ENCODE assay signal across 27 cellular contexts in genomic region chr2:200298816-200299215, GRCh38.
"Had no signal": no experiment of that assay in that cellular context is flagged by ENCODE, and none has a peak within 500 bp of the region (broad histone marks: within the 10 kb centered on the region; RNA-seq: fewer than 3 reads in every experiment).

No MANE protein-coding gene starts in this region.

- H3K4me3 Mint-ChIP-seq: activated CD4-positive, alpha-beta memory T cell treated with anti-CD3 and anti-CD28 coated beads, Interleukin-2, amount 10 ng/mL, durations not matched to agents 7 days and 5 days; activated naive CD4-positive, alpha-beta T cell treated with anti-CD3 and anti-CD28 coated beads for 36 hours; activated naive CD8-positive, alpha-beta T cell; activated T-helper 17 cell treated with anti-CD3 and anti-CD28 coated beads, Interleukin-2, amount 50 U/mL, for 72 hours had no signal

- H3K27ac ChIP-seq: cardiac muscle cell, RWPE1, VCaP had no signal

- H3K36me3 ChIP-seq: cardiac muscle cell, SJCRH30 had no signal

- H3K9me3 ChIP-seq: SJCRH30, SK-N-SH had no signal

- H3K27me3 Mint-ChIP-seq: activated T-helper 17 cell treated with anti-CD3 and anti-CD28 coated beads, Interleukin-2, amount 50 U/mL, for 72 hours; brain had no signal

- H3K27ac Mint-ChIP-seq: activated CD4-positive, alpha-beta memory T cell treated with anti-CD3 and anti-CD28 coated beads, Interleukin-2, amount 10 ng/mL, durations not matched to agents 7 days and 5 days; activated naive CD4-positive, alpha-beta T cell treated with anti-CD3 and anti-CD28 coated beads for 36 hours; activated naive CD8-positive, alpha-beta T cell; activated T-helper 17 cell treated with anti-CD3 and anti-CD28 coated beads, Interleukin-2, amount 50 U/mL, for 72 hours had no signal

- DNase-seq: activated CD4-positive, alpha-beta memory T cell treated with anti-CD3 and anti-CD28 coated beads, Interleukin-2, amount 10 ng/mL, durations not matched to agents 7 days and 5 days; activated CD4-positive, alpha-beta T cell treated with anti-CD3 and anti-CD28 coated beads, Interleukin-2, amount 50 U/mL, for 1 hour; activated CD4-positive, CD25-positive, alpha-beta regulatory T cell; activated gamma-delta T cell; activated naive CD4-positive, alpha-beta T cell treated with anti-CD3 and anti-CD28 coated beads for 36 hours; activated T-cell treated with anti-CD3 and anti-CD28 coated beads for 4 hours; activated T-cell treated with anti-CD3 and anti-CD28 coated beads, Interleukin-2, amount 50 U/mL, for 48 hours; amygdala; Karpas-422; MM.1S; NCI-H1105; NCI-H1436; NCI-H187 treated with DMSO at 0.1 percent for 48 hours; NCI-H2081 treated with DMSO at 0.1 percent for 48 hours; NCI-H446 treated with DMSO at 0.1 percent for 48 hours; NCI-H526 treated with DMSO at 0.1 percent for 48 hours; NCI-H82; Right ventricle myocardium superior; SJCRH30; SK-N-SH; T-helper 1 cell had no signal

- H3K9ac ChIP-seq: SK-N-SH had no signal

- H3K27me3 ChIP-seq: cardiac muscle cell, SJCRH30 had no signal

- H3K4me3 ChIP-seq: cardiac muscle cell, SJCRH30 had no signal

- H3K9me3 Mint-ChIP-seq: activated CD4-positive, alpha-beta memory T cell treated with anti-CD3 and anti-CD28 coated beads, Interleukin-2, amount 10 ng/mL, durations not matched to agents 7 days and 5 days; activated naive CD4-positive, alpha-beta T cell treated with anti-CD3 and anti-CD28 coated beads for 36 hours; activated T-helper 17 cell treated with anti-CD3 and anti-CD28 coated beads, Interleukin-2, amount 50 U/mL, for 72 hours had no signal

- H3K36me3 Mint-ChIP-seq: activated naive CD8-positive, alpha-beta T cell; brain had no signal

- H3K4me2 ChIP-seq: SK-N-SH had no signal

- ATAC-seq: activated T-helper 17 cell treated with anti-CD3 and anti-CD28 coated beads, Interleukin-2, amount 50 U/mL, for 72 hours had no signal
